1 cellular context compared by ENCODE assay signal in genomic region chr6:63245420-63245819, GRCh38.
TF ChIP-seq lines count a peak whose summit lies in the region.

No MANE protein-coding gene starts in this region.

TF ChIP-seq in HepG2, 621 proteins besides CTCF, POLR2A, EP300 and RAD21 (continued from another document):
- TF ChIP-seq NFKBIZ (CRISPR knock-in tag; IDR thresholded peaks at IDR 0.05) (0 out of 2 replicates have a peak, but pooled peaks have one; percentile 29), SOX6 (IDR thresholded peaks at IDR 0.05) (no peak), SOX6 (CRISPR knock-in tag; IDR thresholded peaks at IDR 0.05) (peak; percentile 39; the same call in 1 of the 2 replicates), TMF1 (CRISPR knock-in tag; IDR thresholded peaks at IDR 0.05; ENCODE audit: low read depth) (no peak), CENPBD1 (CRISPR knock-in tag; IDR thresholded peaks at IDR 0.05; ENCODE audit: borderline replicate concordance, low read depth) (no peak), E2F2 (CRISPR knock-in tag; IDR thresholded peaks at IDR 0.05; ENCODE audit: borderline replicate concordance) (no peak), FOXK1 (CRISPR knock-in tag; IDR thresholded peaks at IDR 0.05; ENCODE audit: borderline replicate concordance, low read depth) (no peak), KDM1A (CRISPR knock-in tag; IDR thresholded peaks at IDR 0.05) (no peak), GATAD2A (CRISPR knock-in tag; IDR thresholded peaks at IDR 0.05) (peak; percentile 57; the same call in 1 of the 2 replicates), ZNF224 (CRISPR knock-in tag; IDR thresholded peaks at IDR 0.05) (no peak), FOXA1 (IDR thresholded peaks at IDR 0.05) (no peak), FOXA1 (CRISPR knock-in tag; IDR thresholded peaks at IDR 0.05) (peak; percentile 28; the same call in 1 of the 2 replicates), TRIM24 (CRISPR knock-in tag; IDR thresholded peaks at IDR 0.05) (no peak)
TF ChIP-seq in HepG2: peak in this region for 17.
